Comparison of ENCODE assay signal across 17 cellular contexts in genomic region chr18:77422974-77423373, GRCh38.
DNase-seq lines count a peak whose midpoint lies in the region; ATAC-seq and TF ChIP-seq lines count a peak whose summit lies in the region.
"Had no signal": no experiment of that assay in that cellular context is flagged by ENCODE, and none has a peak within 500 bp of the region (broad histone marks: within the 10 kb centered on the region; RNA-seq: fewer than 3 reads in every experiment).

No MANE protein-coding gene starts in this region.

- no peaks in the 10 kb centered on the region for H3K27me3 Mint-ChIP-seq in MCF 10A (ENCODE audit: insufficient read depth, unreplicated experiment)

- H3K36me3 Mint-ChIP-seq in MCF 10A (ENCODE audit: insufficient read depth, unreplicated experiment): no peaks in the 10 kb centered on the region
- H3K36me3 Mint-ChIP-seq: activated naive CD4-positive, alpha-beta T cell treated with anti-CD3 and anti-CD28 coated beads, Interleukin-2, amount 50 U/mL, for 72 hours; naive B cell had no signal

- CTCF ChIA-PET in MCF 10A (lab: Yijun Ruan, JAX) (interaction anchor here (0.6 to 1.2 kb wide), 4 partner anchors 11 to 204 kb away, joined by 3 read pairs; no protein-coding TSS in a partner anchor), mammary epithelial cell (lab: Charles Lee; ENCODE audit: low non-redundant PET) (no interaction called here)

- peaks cover 7% of the 10 kb centered on the region for H3K4me1 Mint-ChIP-seq in MCF 10A (ENCODE audit: insufficient read depth, unreplicated experiment)
- H3K4me1 Mint-ChIP-seq: naive B cell had no signal

- H2AFZ ChIP-seq in mammary epithelial cell (ENCODE audit: low read depth, low read length): no peak overlapping the region

- POLR2A ChIA-PET in MCF 10A (lab: Yijun Ruan, JAX): no interaction called here

- intact Hi-C loops in MCF 10A (cut with micrococcal nuclease): no loop called here
- intact Hi-C loops in mammary epithelial cell (cut with micrococcal nuclease): no loop called here
- intact Hi-C loops in body of pancreas (cut with DNase I): no loop called here

- H3K27me3 ChIP-seq in mammary epithelial cell (ENCODE audit: insufficient read depth, low read length): no peaks in the 10 kb centered on the region
- H3K27me3 ChIP-seq in body of pancreas: no peaks in the 10 kb centered on the region

- H3K4me3 ChIP-seq in mammary epithelial cell (replicated peaks in 1 of 3; ENCODE audit: insufficient read depth in 1 of 3, low read depth in 2 of 3, low read length in 3 of 3): no peak overlapping the region
- no peak overlapping the region for H3K4me3 ChIP-seq in fibroblast of mammary gland (ENCODE audit: control insufficient read depth, low read depth, low read length)
- no peak overlapping the region for H3K4me3 ChIP-seq in body of pancreas

- TF ChIP-seq CTCF in MCF 10A (IDR thresholded peaks at IDR 0.05; ENCODE audit: unreplicated experiment): peak; percentile 26
- no peak for TF ChIP-seq CTCF in mammary epithelial cell (conservative IDR thresholded peaks at IDR 0.05 in 1 of 2, IDR thresholded peaks at IDR 0.05 in 1 of 2; ENCODE audit: extremely low read depth in 1 of 2, insufficient read depth in 1 of 2, low read depth in 1 of 2, low read length in 2 of 2)
- TF ChIP-seq CTCF in fibroblast of mammary gland (conservative IDR thresholded peaks at IDR 0.05; ENCODE audit: control insufficient read depth, insufficient read depth, low read depth, low read length): peak; percentile 9
- TF ChIP-seq CTCF in body of pancreas (IDR thresholded peaks at IDR 0.05): peak in 2 of 7 experiments; percentile 4 to 15

- peaks cover 2% of the 10 kb centered on the region for H3K9me3 ChIP-seq in mammary epithelial cell (replicated peaks; ENCODE audit: insufficient read depth, low read length)
- H3K9me3 ChIP-seq in body of pancreas: no peaks in the 10 kb centered on the region

- in situ Hi-C loops in mammary epithelial cell (cut with MboI; ENCODE audit: low sequenced_read_pairs in 2 of 2): no loop called here

- no peaks in the 10 kb centered on the region for H3K4me1 ChIP-seq in mammary epithelial cell (ENCODE audit: insufficient read depth, low read length)
- H3K4me1 ChIP-seq in body of pancreas: no peaks in the 10 kb centered on the region

- H3K4me3 Mint-ChIP-seq in MCF 10A (ENCODE audit: unreplicated experiment): peak overlapping the region; percentile 83
- H3K4me3 Mint-ChIP-seq: naive B cell; stimulated activated naive CD8-positive, alpha-beta T cell treated with anti-CD3 and anti-CD28 coated beads, Interleukin-15, Interleukin-2, amounts not matched to agents 100 ng/mL and 50 ng/mL, for 24 hours had no signal

- no peaks in the 10 kb centered on the region for H4K20me1 ChIP-seq in mammary epithelial cell (ENCODE audit: insufficient read depth, low read length)

- H3K79me2 ChIP-seq in mammary epithelial cell (ENCODE audit: insufficient read depth, low read length): no peaks in the 10 kb centered on the region

- H3K27ac ChIP-seq in mammary epithelial cell (ENCODE audit: insufficient read depth, low read depth, low read length): no peak overlapping the region
- no peak overlapping the region for H3K27ac ChIP-seq in body of pancreas

- TF ChIP-seq POLR2A in body of pancreas (IDR thresholded peaks at IDR 0.05): no peak

- ATAC-seq in body of pancreas: no peak
- ATAC-seq in HG02885 (IDR thresholded peaks at IDR 0.05; ENCODE audit: poor library complexity, unreplicated experiment): no peak
- ATAC-seq: activated naive CD4-positive, alpha-beta T cell treated with anti-CD3 and anti-CD28 coated beads, Interleukin-2, amount 50 U/mL, for 72 hours had no signal

- dilution Hi-C loops in mammary epithelial cell (cut with HindIII; ENCODE audit: low sequenced_read_pairs): no loop called here

- 0% methylated on average over 2 of the region's 2 CpGs for WGBS in mammary epithelial cell (ENCODE audit: low coverage, missing lambda C conversion rate)
- 6 to 8% methylated on average over 2 of the region's 2 CpGs for WGBS in body of pancreas, 2 donors

- no peak overlapping the region for H3K4me2 ChIP-seq in mammary epithelial cell (ENCODE audit: insufficient read depth, low read depth, low read length)

- peak overlapping the region; percentile 51 for H3K27ac Mint-ChIP-seq in MCF 10A (ENCODE audit: low read depth, unreplicated experiment)
- H3K27ac Mint-ChIP-seq: activated naive CD4-positive, alpha-beta T cell treated with anti-CD3 and anti-CD28 coated beads, Interleukin-2, amount 50 U/mL, for 72 hours; naive B cell; stimulated activated naive CD8-positive, alpha-beta T cell treated with anti-CD3 and anti-CD28 coated beads, Interleukin-15, Interleukin-2, amounts not matched to agents 100 ng/mL and 50 ng/mL, for 24 hours had no signal

- H3K9ac ChIP-seq in mammary epithelial cell (ENCODE audit: insufficient read depth, low read length): no peak overlapping the region

- H3K9me3 Mint-ChIP-seq in MCF 10A (ENCODE audit: unreplicated experiment): no peaks in the 10 kb centered on the region
- H3K9me3 Mint-ChIP-seq: activated naive CD4-positive, alpha-beta T cell treated with anti-CD3 and anti-CD28 coated beads, Interleukin-2, amount 50 U/mL, for 72 hours; stimulated activated naive CD8-positive, alpha-beta T cell treated with anti-CD3 and anti-CD28 coated beads, Interleukin-15, Interleukin-2, amounts not matched to agents 100 ng/mL and 50 ng/mL, for 24 hours had no signal

- DNase-seq in MCF 10A (ENCODE audit: unreplicated experiment) (peak; percentile 13), mammary epithelial cell (no peak), NCI-H69 (lab: John Stamatoyannopoulos, UW) (peak; percentile 33), fibroblast of mammary gland (ENCODE audit: low read depth) (peak; percentile 2), iPS-NIHi11 (ENCODE audit: low spot score) (no peak), hypothalamus (lab: John Stamatoyannopoulos, UW) (no peak), body of pancreas (no peak)
- DNase-seq: activated CD4-positive, alpha-beta T cell treated with anti-CD3 and anti-CD28 coated beads for 4 hours; COR-L47; KBM-7; naive B cell; NCI-H1436 treated with DMSO at 0.1 percent for 48 hours; NCI-H774; Right ventricle myocardium superior had no signal

- no TSS peak for BruUV-seq in MCF 10A (replicated peaks; lab: Mats Ljungman, UMichigan)
- BruUV-seq in mammary epithelial cell (replicated peaks; lab: Mats Ljungman, UMichigan): no TSS peak

- H3K36me3 ChIP-seq in mammary epithelial cell (ENCODE audit: insufficient read depth, low read length) (no peaks in the 10 kb centered on the region), body of pancreas (replicated peaks in 1 of 2; ENCODE audit: insufficient read depth in 1 of 2, low read depth in 2 of 2) (no peaks in the 10 kb centered on the region)

Comparison
In these comparisons a context has a peak if more than half of its experiments do, and no peak if none do; other contexts are left out.
1. DNase-seq: peak in MCF 10A (single experiment), NCI-H69 (single experiment) and fibroblast of mammary gland (single experiment); none in mammary epithelial cell (single experiment), iPS-NIHi11 (single experiment), hypothalamus (0 of 51) and body of pancreas (0 of 4).
2. CTCF ChIP-seq: peak in MCF 10A (single experiment) and fibroblast of mammary gland (single experiment); none in mammary epithelial cell (0 of 2).